Comparison of ENCODE assay signal across 9 cellular contexts in genomic region chr18:5237723-5238370, GRCh38. TPM values are rescaled to one million over a fixed set of nuclear protein-coding genes. Genes with fewer than 3 reads are reported as not detected.
DNase-seq lines count a peak whose midpoint lies in the region; ATAC-seq, FAIRE-seq and TF ChIP-seq lines count a peak whose summit lies in the region.
"Had no signal": no experiment of that assay in that cellular context is flagged by ENCODE, and none has a peak within 500 bp of the region (broad histone marks: within the 10 kb centered on the region; RNA-seq: fewer than 3 reads in every experiment).

No MANE protein-coding gene starts in this region.

- POLR2A ChIA-PET in WTC11 (lab: Charles Lee) = interaction anchor here (2.6 kb wide), 1 partner anchor 57 kb away, joined by 25 read pairs; the partner anchor contains the start of gene ZBTB14

- TF ChIP-seq POLR2A in GM18505 (IDR thresholded peaks at IDR 0.05; ENCODE audit: borderline replicate concordance, extremely low read depth, insufficient read depth, insufficient read length) = peak; percentile 82

- peaks cover 16% of the 10 kb centered on the region for H3K27me3 Mint-ChIP-seq in WTC11 (ENCODE audit: low read depth)

- DNase-seq in 8988T (peak; percentile 41), NCI-H2081 treated with DMSO at 0.1 percent for 48 hours (lab: John Stamatoyannopoulos, UW) (peak; percentile 71), WTC11 (ENCODE audit: low spot score) (peak; percentile 82), bronchial epithelial cell (ENCODE audit: low read depth) (peak; percentile 67), inferior parietal cortex (ENCODE audit: extremely low spot score) (peak; percentile 92), smooth muscle cell of the brain vasculature (ENCODE audit: low read depth, low spot score) (peak; percentile 57)

- peak; percentile 95 for ATAC-seq in GM18505 (IDR thresholded peaks at IDR 0.05; ENCODE audit: unreplicated experiment)
- peak; percentile 95 for ATAC-seq in HG02973 (IDR thresholded peaks at IDR 0.05; ENCODE audit: unreplicated experiment)
- peak; percentile 92 for ATAC-seq in WTC11
- ATAC-seq: HCT116 had no signal

- peaks cover 20% of the 10 kb centered on the region for H3K4me1 Mint-ChIP-seq in WTC11

- H3K36me3 Mint-ChIP-seq in WTC11 = peaks cover 5% of the 10 kb centered on the region; the same call in 1 of the 2 replicates

- peak overlapping the region; percentile 82 for H3K4me3 ChIP-seq in bronchial epithelial cell (ENCODE audit: low read depth, low read length)

- peak overlapping the region; percentile 92 for H3K27ac Mint-ChIP-seq in WTC11

- no peaks in the 10 kb centered on the region for H3K36me3 ChIP-seq in bronchial epithelial cell (ENCODE audit: control insufficient read depth, insufficient read depth, low read length)

- H3K4me3 Mint-ChIP-seq in WTC11 = peak overlapping the region; percentile 95

- no peaks in the 10 kb centered on the region for H3K9me3 Mint-ChIP-seq in WTC11

- no peaks in the 10 kb centered on the region for H3K27me3 ChIP-seq in bronchial epithelial cell (ENCODE audit: control insufficient read depth, insufficient read depth, low read length)

- TF ChIP-seq CTCF in WTC11 (IDR thresholded peaks at IDR 0.05) (no peak), bronchial epithelial cell (IDR thresholded peaks at IDR 0.05; ENCODE audit: insufficient read depth, low read length, severe bottlenecking) (peak; percentile 29)

- CTCF ChIA-PET in WTC11 (lab: Charles Lee) = interaction anchor here (0.8 to 1.1 kb wide), 3 partner anchors 57 to 309 kb away, joined by 3 to 8 read pairs (median 6); no protein-coding TSS in a partner anchor

- no peak for FAIRE-seq in bronchial epithelial cell (lab: Jason Lieb, UNC)

TF ChIP-seq in WTC11, 78 proteins besides CTCF, POLR2A, EP300 and RAD21 (continues in another document):
- TF ChIP-seq AFF4 (CRISPR knock-in tag; IDR thresholded peaks at IDR 0.05; ENCODE audit: borderline replicate concordance) (no peak), EMX1 (CRISPR knock-in tag; IDR thresholded peaks at IDR 0.05) (no peak), RORB (CRISPR knock-in tag; IDR thresholded peaks at IDR 0.05) (no peak), PRDM15 (CRISPR knock-in tag; IDR thresholded peaks at IDR 0.05) (no peak), ZBTB21 (CRISPR knock-in tag; IDR thresholded peaks at IDR 0.05; ENCODE audit: borderline replicate concordance) (peak; percentile 76; the same call in 1 of the 2 replicates), FOXP1 (CRISPR knock-in tag; IDR thresholded peaks at IDR 0.05; ENCODE audit: borderline replicate concordance) (peak; percentile 42; the same call in 1 of the 2 replicates), CREM (CRISPR knock-in tag; IDR thresholded peaks at IDR 0.05) (peak; percentile 95), USF2 (CRISPR knock-in tag; IDR thresholded peaks at IDR 0.05) (peak; percentile 25; the same call in 1 of the 2 replicates), TCF7 (CRISPR knock-in tag; IDR thresholded peaks at IDR 0.05; ENCODE audit: low read depth) (no peak), MYBL2 (CRISPR knock-in tag; IDR thresholded peaks at IDR 0.05) (0 out of 2 replicates have a peak, but pooled peaks have one; percentile 61), RELA (CRISPR knock-in tag; IDR thresholded peaks at IDR 0.05; ENCODE audit: borderline replicate concordance) (peak; percentile 34; the same call in 1 of the 2 replicates), ZMAT4 (CRISPR knock-in tag; IDR thresholded peaks at IDR 0.05) (no peak), E2F4 (CRISPR knock-in tag; IDR thresholded peaks at IDR 0.05; ENCODE audit: borderline replicate concordance, low read depth) (no peak), FOXJ3 (CRISPR knock-in tag; IDR thresholded peaks at IDR 0.05; ENCODE audit: borderline replicate concordance) (no peak), ETV6 (CRISPR knock-in tag; IDR thresholded peaks at IDR 0.05) (peak; percentile 90), ZBTB43 (CRISPR knock-in tag; IDR thresholded peaks at IDR 0.05) (no peak)

RNA-seq across cellular contexts. Expression of gene AKAIN1, which starts 40.8 kb away (rescaled TPM):
- total RNA-seq in WTC11 (2021) = not detected in 3 replicates
- total RNA-seq in bronchial epithelial cell = not detected in 2 replicates

RNA-seq across cellular contexts. Expression of gene ZBTB14, which starts 57.7 kb away (rescaled TPM):
- 15.1 to 16.9 TPM (median 16.7 TPM) in 3 replicates for total RNA-seq in WTC11 (2021)
- 9.3 and 12.9 TPM in 2 replicates for total RNA-seq in bronchial epithelial cell

Comparison
In these comparisons a context has a peak if more than half of its experiments do, and no peak if none do; other contexts are left out.
1. Peak in every context shown above with its lines: DNase-seq, ATAC-seq and H3K4me3 ChIP-seq.
2. DNase-seq: peak in every context shown above with its lines; median percentile 92 in inferior parietal cortex; 82 in WTC11; 71 in NCI-H2081 treated with DMSO at 0.1 percent for 48 hours; 67 in bronchial epithelial cell; 57 in smooth muscle cell of the brain vasculature; 41 in 8988T.